Comparison of ENCODE assay signal across 8 cellular contexts in the genomic region with DNA sequence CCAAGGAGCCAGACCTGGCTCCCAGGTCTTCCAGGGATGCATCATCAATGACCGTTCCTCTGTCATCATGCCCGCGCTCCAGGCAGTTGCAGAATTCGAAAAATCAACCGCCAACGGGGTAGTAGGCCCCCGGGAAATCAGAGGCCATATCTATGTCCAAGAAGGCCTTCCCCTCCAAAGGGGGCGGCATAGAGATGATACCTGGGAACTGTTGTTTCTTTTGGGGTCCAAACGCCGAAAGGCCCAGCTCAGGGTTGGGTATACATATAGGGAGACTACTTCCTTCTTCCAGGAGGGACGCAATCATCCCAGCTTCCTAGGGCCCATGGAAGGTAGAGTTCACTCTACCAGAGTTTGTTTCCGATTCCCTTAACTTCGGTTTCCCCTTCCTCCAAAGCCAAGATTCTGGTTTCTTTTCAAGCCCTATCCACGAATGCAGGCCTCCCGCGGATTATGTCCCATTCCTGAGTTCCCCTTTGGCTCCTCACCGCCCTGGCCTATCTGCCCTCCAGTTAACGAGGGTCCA. TPM values are rescaled to one million over a fixed set of nuclear protein-coding genes. Genes with fewer than 3 reads are reported as not detected.
DNase-seq lines count a peak whose midpoint lies in the region; ATAC-seq lines count a peak whose summit lies in the region.

No MANE protein-coding gene starts in this region.

- peak overlapping the region; percentile 95 for H3K4me3 Mint-ChIP-seq in activated T-helper 17 cell treated with anti-CD3 and anti-CD28 coated beads, Interleukin-2, amount 50 U/mL, for 72 hours

- DNase-seq in COLO829 (ENCODE audit: low spot score) (peak; percentile 31), HS-27A (ENCODE audit: low read depth) (peak; percentile 19), hepatic stellate cell (ENCODE audit: low spot score) (peak; percentile 55), skeletal muscle cell (ENCODE audit: low read depth) (no peak), OCI-M2 (lab: John Stamatoyannopoulos, UW; ENCODE audit: unreplicated experiment) (no peak)

- peaks cover 41% of the 10 kb centered on the region for H3K4me1 Mint-ChIP-seq in activated T-helper 17 cell treated with anti-CD3 and anti-CD28 coated beads, Interleukin-2, amount 50 U/mL, for 72 hours

- peaks cover 50% of the 10 kb centered on the region for H3K36me3 Mint-ChIP-seq in activated T-helper 17 cell treated with anti-CD3 and anti-CD28 coated beads, Interleukin-2, amount 50 U/mL, for 72 hours (ENCODE audit: low read depth)

- H3K27ac Mint-ChIP-seq in activated T-helper 17 cell treated with anti-CD3 and anti-CD28 coated beads, Interleukin-2, amount 50 U/mL, for 72 hours, result peak overlapping the region; percentile 86

- no peak for ATAC-seq in activated T-helper 17 cell treated with anti-CD3 and anti-CD28 coated beads, Interleukin-2, amount 50 U/mL, for 72 hours (replicated peaks)
- no peak for ATAC-seq in GM21576 (IDR thresholded peaks at IDR 0.05; ENCODE audit: unreplicated experiment)
- no peak for ATAC-seq in HG03457 (IDR thresholded peaks at IDR 0.05; ENCODE audit: unreplicated experiment)

- no peaks in the 10 kb centered on the region for H3K9me3 Mint-ChIP-seq in activated T-helper 17 cell treated with anti-CD3 and anti-CD28 coated beads, Interleukin-2, amount 50 U/mL, for 72 hours

- peak overlapping the region; percentile 99 for H3K4me3 ChIP-seq in skeletal muscle cell (ENCODE audit: low read depth, low read length)

- no peaks in the 10 kb centered on the region for H3K27me3 Mint-ChIP-seq in activated T-helper 17 cell treated with anti-CD3 and anti-CD28 coated beads, Interleukin-2, amount 50 U/mL, for 72 hours

RNA-seq across cellular contexts. Expression of gene DCAF12, which starts 0.8 kb away (rescaled TPM):
- 10 to 100 TPM; 30.4 to 36.6 TPM for total RNA-seq in activated T-helper 17 cell treated with anti-CD3 and anti-CD28 coated beads, Interleukin-2, amount 50 U/mL, for 72 hours

RNA-seq across cellular contexts. Expression of gene UBAP1, which starts 53.1 kb away (rescaled TPM):
- 10 to 100 TPM; 39.7 to 46.5 TPM for total RNA-seq in activated T-helper 17 cell treated with anti-CD3 and anti-CD28 coated beads, Interleukin-2, amount 50 U/mL, for 72 hours

Comparison
In these comparisons a context has a peak if more than half of its experiments do, and no peak if none do; other contexts are left out.
1. DNase-seq: peak in COLO829 (single experiment), HS-27A (single experiment) and hepatic stellate cell (single experiment); none in skeletal muscle cell (single experiment) and OCI-M2 (single experiment).